In the genomic region with DNA sequence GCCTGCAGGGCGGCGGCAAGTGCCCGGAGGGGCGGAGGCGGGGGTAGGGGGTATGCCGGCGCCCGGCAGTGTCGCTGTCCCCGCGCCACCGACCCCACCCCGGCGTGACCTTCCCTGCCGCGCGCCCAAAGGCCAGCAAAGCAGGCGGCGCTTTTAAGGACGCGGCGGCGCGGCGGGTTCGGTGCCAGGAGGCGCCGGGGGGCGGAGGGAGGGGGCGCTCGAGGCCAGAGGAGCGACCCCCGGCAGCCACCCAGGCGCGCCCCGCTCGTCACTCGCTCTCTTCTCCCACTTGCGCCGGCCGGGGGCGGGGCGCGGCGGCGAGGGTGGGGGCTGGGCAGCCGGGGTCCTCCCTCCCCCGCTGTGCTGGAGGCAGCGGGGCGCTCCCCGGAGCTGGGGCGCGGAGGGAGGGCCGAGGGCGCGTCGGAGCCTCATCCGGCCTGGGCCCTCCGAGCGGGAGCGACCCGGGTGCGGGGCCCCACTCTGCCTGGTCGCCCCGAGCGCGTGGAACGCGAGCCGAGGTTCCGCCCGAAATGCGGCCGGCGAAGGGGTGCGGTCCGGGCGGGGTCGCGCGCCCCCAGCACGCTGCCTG, we compare ENCODE assay signal across 8 cellular contexts. TPM values are rescaled to one million over a fixed set of nuclear protein-coding genes. Genes with fewer than 3 reads are reported as not detected.
DNase-seq lines count a peak whose midpoint lies in the region; ATAC-seq, FAIRE-seq and TF ChIP-seq lines count a peak whose summit lies in the region.

No MANE protein-coding gene starts in this region.

- H3K36me3 ChIP-seq in pancreas: no peaks in the 10 kb centered on the region

- peak overlapping the region; percentile 78 to 95 (median 88) for H3K27ac ChIP-seq in pancreas

- TF ChIP-seq CTCF in pancreas (IDR thresholded peaks at IDR 0.05): no peak

- no peaks in the 10 kb centered on the region for H3K36me3 Mint-ChIP-seq in activated CD4-positive, alpha-beta memory T cell treated with anti-CD3 and anti-CD28 coated beads for 36 hours

- no peaks in the 10 kb centered on the region for H3K9me3 ChIP-seq in pancreas

- POLR2A ChIA-PET in activated CD4-positive, alpha-beta memory T cell treated with anti-CD3 and anti-CD28 coated beads for 36 hours (lab: Charles Lee): no interaction called here

- peak overlapping the region; percentile 73 for H3K4me3 Mint-ChIP-seq in activated CD4-positive, alpha-beta memory T cell treated with anti-CD3 and anti-CD28 coated beads for 36 hours

- H3K27me3 Mint-ChIP-seq in activated CD4-positive, alpha-beta memory T cell treated with anti-CD3 and anti-CD28 coated beads for 36 hours: peaks cover 42% of the 10 kb centered on the region

- no peaks in the 10 kb centered on the region for H3K27me3 ChIP-seq in pancreas

- peak overlapping the region; percentile 46 to 80 (median 58) for H3K4me3 ChIP-seq in pancreas

- intact Hi-C loops in activated CD4-positive, alpha-beta memory T cell treated with anti-CD3 and anti-CD28 coated beads for 36 hours (cut with micrococcal nuclease): no loop called here
- intact Hi-C loops in head of caudate nucleus (cut with DNase I) (no loop called here), pancreas (cut with DNase I) (no loop called here)

- H3K9me3 Mint-ChIP-seq in activated CD4-positive, alpha-beta memory T cell treated with anti-CD3 and anti-CD28 coated beads for 36 hours: no peaks in the 10 kb centered on the region

- FAIRE-seq in pancreas (lab: Jason Lieb, UNC): no peak

- H3K4me1 Mint-ChIP-seq in activated CD4-positive, alpha-beta memory T cell treated with anti-CD3 and anti-CD28 coated beads for 36 hours (ENCODE audit: low read depth): peaks cover 3% of the 10 kb centered on the region

- DNase-seq in DMS79 treated with DMSO at 0.1 percent for 48 hours (lab: John Stamatoyannopoulos, UW): peak; percentile 13
- no peak for DNase-seq in DMS79 (lab: John Stamatoyannopoulos, UW)
- DNase-seq in activated CD4-positive, alpha-beta memory T cell treated with anti-CD3 and anti-CD28 coated beads for 36 hours: peak; percentile 26
- DNase-seq in head of caudate nucleus: peak in 40 of 42 donors; percentile 60 to 92 (median 80)
- DNase-seq in pancreas: peak in 4 of 6 donors; percentile 57 to 89 (median 80)
- no peak for DNase-seq in NOMO-1 treated with dmso at 0.1 percent for 144 hours (lab: John Stamatoyannopoulos, UW; ENCODE audit: unreplicated experiment)

- CTCF ChIA-PET in activated CD4-positive, alpha-beta memory T cell treated with anti-CD3 and anti-CD28 coated beads for 36 hours (lab: Charles Lee): no interaction called here

- peaks cover 9 to 17% (median 14%) of the 10 kb centered on the region in 3 donors for H3K4me1 ChIP-seq in pancreas

- WGBS in pancreas, 2 donors: 0 to 1% methylated on average over 33 to 82 of the region's 82 CpGs

- ATAC-seq in pancreas (peak; percentile 41 to 62 (median 52)), HG02763 (IDR thresholded peaks at IDR 0.05; ENCODE audit: unreplicated experiment) (no peak), HG02870 (IDR thresholded peaks at IDR 0.05; ENCODE audit: unreplicated experiment) (no peak)

- H3K27ac Mint-ChIP-seq in activated CD4-positive, alpha-beta memory T cell treated with anti-CD3 and anti-CD28 coated beads for 36 hours: no peak overlapping the region

RNA-seq across cellular contexts. Expression of a gene that starts 8.5 kb away (rescaled TPM):
- under 1 TPM in 1 of 2 experiments, not detected in 1; 0.10 TPM for total RNA-seq in activated CD4-positive, alpha-beta memory T cell treated with anti-CD3 and anti-CD28 coated beads for 36 hours
- total RNA-seq in pancreas: 10 to 100 TPM in 2 of 6 donors, 1 to 10 TPM in 4; 8.0 to 11.5 (median 9.6) TPM
- 10 to 100 TPM; 11.4 to 24.1 TPM for polyA plus RNA-seq in pancreas

Comparison
In these comparisons a context has a peak if more than half of its experiments do, and no peak if none do; other contexts are left out.
1. DNase-seq: peak in DMS79 treated with DMSO at 0.1 percent for 48 hours (single experiment), activated CD4-positive, alpha-beta memory T cell treated with anti-CD3 and anti-CD28 coated beads for 36 hours (single experiment), head of caudate nucleus (40 of 42) and pancreas (4 of 6); none in DMS79 (single experiment) and NOMO-1 treated with dmso at 0.1 percent for 144 hours (single experiment).
2. ATAC-seq: peak in pancreas (4 of 4); none in HG02763 (single experiment) and HG02870 (single experiment).
3. RNA of a gene that starts 8.5 kb away (total RNA-seq): 8.0 to 11.5 TPM in pancreas; 0.10 TPM in activated CD4-positive, alpha-beta memory T cell treated with anti-CD3 and anti-CD28 coated beads for 36 hours; every median in the first group is over 4 times any median in the second.